ENCODE assay signal across 13 cellular contexts in the genomic region with DNA sequence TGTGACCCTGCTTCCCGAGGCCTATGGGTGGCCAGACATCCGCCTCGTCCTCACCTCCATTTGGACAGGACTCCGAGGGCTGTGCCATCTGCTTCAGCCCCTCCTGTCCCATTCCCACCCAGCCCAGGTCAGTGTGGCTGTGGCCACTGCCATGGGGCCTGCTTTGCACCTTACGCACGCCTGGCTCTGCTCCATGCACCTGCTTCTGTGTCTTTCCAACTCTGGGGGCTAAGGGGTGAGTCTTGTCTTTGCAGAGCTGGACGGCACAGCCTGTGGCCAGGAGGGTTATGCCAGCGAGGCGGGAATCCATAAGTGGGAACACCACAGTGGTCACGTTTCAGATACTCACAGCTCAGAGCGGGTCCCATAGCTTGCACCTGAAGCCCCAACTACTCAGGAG. TPM values are rescaled to one million over a fixed set of nuclear protein-coding genes. Genes with fewer than 3 reads are reported as not detected.
DNase-seq lines count a peak whose midpoint lies in the region; ATAC-seq, FAIRE-seq and TF ChIP-seq lines count a peak whose summit lies in the region.
"Had no signal": no experiment of that assay in that cellular context is flagged by ENCODE, and none has a peak within 500 bp of the region (broad histone marks: within the 10 kb centered on the region; RNA-seq: fewer than 3 reads in every experiment).

No MANE protein-coding gene starts in this region.

- POLR2A ChIA-PET in K562 (lab: Yijun Ruan, JAX) = interaction anchor here (0.5 to 0.9 kb wide), 2 partner anchors 14 to 19 kb away, joined by 3 read pairs; no protein-coding TSS in a partner anchor

- H3K9me3 ChIP-seq in K562 (replicated peaks; ENCODE audit: control insufficient read depth, insufficient read depth, low read depth, low read length) = 0 out of 2 replicates have a peak, but pooled peaks cover 1% of the 10 kb centered on the region
- no peaks in the 10 kb centered on the region for H3K9me3 ChIP-seq in neural progenitor cell (ENCODE audit: low read depth)
- H3K9me3 ChIP-seq: BE2C had no signal

- peaks cover 2% of the 10 kb centered on the region for H3K36me3 Mint-ChIP-seq in neural progenitor cell
- peaks cover 14% of the 10 kb centered on the region for H3K36me3 Mint-ChIP-seq in stimulated activated effector memory CD8-positive, alpha-beta T cell treated with anti-CD3 and anti-CD28 coated beads, Interleukin-12 subunit alpha, Interleukin-12 subunit beta, amount 100 ng/mL, for 72 hours
- H3K36me3 Mint-ChIP-seq in activated CD4-positive, alpha-beta T cell treated with anti-CD3 and anti-CD28 coated beads, Interleukin-2, amount 10 ng/mL, durations not matched to agents 24 days and 14 days (ENCODE audit: low read depth) = peaks cover 9% of the 10 kb centered on the region

- no peak for ATAC-seq in K562
- ATAC-seq in stimulated activated effector memory CD8-positive, alpha-beta T cell treated with anti-CD3 and anti-CD28 coated beads, Interleukin-12 subunit alpha, Interleukin-12 subunit beta, amount 100 ng/mL, for 72 hours = no peak

- no peaks in the 10 kb centered on the region for H3K9me1 ChIP-seq in K562 (ENCODE audit: control insufficient read depth, insufficient read depth, low read length)

- H3K4me3 ChIP-seq in K562 = no peak overlapping the region
- H3K4me3 ChIP-seq in neural progenitor cell = no peak overlapping the region

- no peak overlapping the region for H3K4me2 ChIP-seq in K562 (ENCODE audit: insufficient read depth, low read length)
- H3K4me2 ChIP-seq in neural progenitor cell = no peak overlapping the region

- H3K27ac ChIP-seq in K562 (ENCODE audit: extremely low read depth, low read depth, low read length) = no peak overlapping the region
- no peak overlapping the region for H3K27ac ChIP-seq in neural progenitor cell
- H3K27ac ChIP-seq: C4-2B had no signal

- no peak overlapping the region for H3K4me3 Mint-ChIP-seq in neural progenitor cell
- H3K4me3 Mint-ChIP-seq in stimulated activated effector memory CD8-positive, alpha-beta T cell treated with anti-CD3 and anti-CD28 coated beads, Interleukin-12 subunit alpha, Interleukin-12 subunit beta, amount 100 ng/mL, for 72 hours = no peak overlapping the region
- no peak overlapping the region for H3K4me3 Mint-ChIP-seq in activated CD4-positive, alpha-beta T cell treated with anti-CD3 and anti-CD28 coated beads, Interleukin-2, amount 10 ng/mL, durations not matched to agents 24 days and 14 days
- H3K4me3 Mint-ChIP-seq: CD4-positive, alpha-beta memory T cell had no signal

- in situ Hi-C loops in K562 (cut with MboI) = no loop called here

- H3K27me3 ChIP-seq in K562 (ENCODE audit: control insufficient read depth in 2 of 2, insufficient read depth in 2 of 2, low read length in 2 of 2) (no peaks in the 10 kb centered on the region), neural progenitor cell (no peaks in the 10 kb centered on the region)
- H3K27me3 ChIP-seq: BE2C had no signal

- FAIRE-seq in K562 (lab: Jason Lieb, UNC) = no peak
- FAIRE-seq: A204.1 had no signal

- no peaks in the 10 kb centered on the region for H3F3A ChIP-seq in neural progenitor cell (ENCODE audit: low read depth)

- intact Hi-C loops in K562 (cut with micrococcal nuclease) = no loop called here
- intact Hi-C loops in activated CD4-positive, alpha-beta T cell treated with anti-CD3 and anti-CD28 coated beads, Interleukin-2, amount 10 ng/mL, durations not matched to agents 24 days and 14 days (cut with micrococcal nuclease) = no loop called here

- H2AFZ ChIP-seq in K562 (ENCODE audit: low read depth, low read length) (no peak overlapping the region), neural progenitor cell (replicated peaks) (no peak overlapping the region)

- H3K9me3 Mint-ChIP-seq in neural progenitor cell = no peaks in the 10 kb centered on the region
- H3K9me3 Mint-ChIP-seq in stimulated activated effector memory CD8-positive, alpha-beta T cell treated with anti-CD3 and anti-CD28 coated beads, Interleukin-12 subunit alpha, Interleukin-12 subunit beta, amount 100 ng/mL, for 72 hours = no peaks in the 10 kb centered on the region
- H3K9me3 Mint-ChIP-seq in activated CD4-positive, alpha-beta T cell treated with anti-CD3 and anti-CD28 coated beads, Interleukin-2, amount 10 ng/mL, durations not matched to agents 24 days and 14 days = no peaks in the 10 kb centered on the region
- H3K9me3 Mint-ChIP-seq: CD4-positive, alpha-beta memory T cell had no signal

- peaks cover 0 to 22% of the 10 kb centered on the region in 2 experiments; a peak in 2 of 5 replicates for H3K4me1 ChIP-seq in K562 (replicated peaks in 1 of 2; ENCODE audit: control insufficient read depth in 2 of 2, insufficient read depth in 2 of 2, low read length in 2 of 2)
- H3K4me1 ChIP-seq in neural progenitor cell = no peaks in the 10 kb centered on the region
- H3K4me1 ChIP-seq: BE2C had no signal

- CTCF ChIA-PET in K562 (lab: Yijun Ruan, JAX; ENCODE audit: low intra/inter-chr PET ratio) = no interaction called here

- H3K36me3 ChIP-seq in K562 (ENCODE audit: control insufficient read depth, insufficient read depth, low read length) (peaks cover 49% of the 10 kb centered on the region; the same call in 2 of the 3 replicates), neural progenitor cell (no peaks in the 10 kb centered on the region)

- no peaks in the 10 kb centered on the region for H4K20me1 ChIP-seq in K562 (replicated peaks; ENCODE audit: control insufficient read depth, insufficient read depth, low read length)
- peaks cover 7% of the 10 kb centered on the region for H4K20me1 ChIP-seq in neural progenitor cell (ENCODE audit: low read depth)

- H3K4me1 Mint-ChIP-seq in neural progenitor cell = no peaks in the 10 kb centered on the region
- H3K4me1 Mint-ChIP-seq in stimulated activated effector memory CD8-positive, alpha-beta T cell treated with anti-CD3 and anti-CD28 coated beads, Interleukin-12 subunit alpha, Interleukin-12 subunit beta, amount 100 ng/mL, for 72 hours = peaks cover 5% of the 10 kb centered on the region
- H3K4me1 Mint-ChIP-seq in activated CD4-positive, alpha-beta T cell treated with anti-CD3 and anti-CD28 coated beads, Interleukin-2, amount 10 ng/mL, durations not matched to agents 24 days and 14 days = peaks cover 2% of the 10 kb centered on the region

- no peak for TF ChIP-seq EP300 in K562 (IDR thresholded peaks at IDR 0.05; ENCODE audit: low read length)

- TF ChIP-seq RAD21 in K562 (CRISPR knock-in tag; conservative IDR thresholded peaks at IDR 0.05 in 1 of 2, IDR thresholded peaks at IDR 0.05 in 1 of 2) = no peak

- no peaks in the 10 kb centered on the region for H3K79me2 ChIP-seq in K562 (ENCODE audit: control insufficient read depth, insufficient read depth, low read length)
- no peaks in the 10 kb centered on the region for H3K79me2 ChIP-seq in neural progenitor cell (ENCODE audit: low read depth)

- no peak for TF ChIP-seq CTCF in K562 (IDR thresholded peaks at IDR 0.05 in 2 of 3, conservative IDR thresholded peaks at IDR 0.05 in 1 of 3; ENCODE audit: insufficient read depth in 2 of 3, low read depth in 1 of 3, low read length in 3 of 3)
- no peak for TF ChIP-seq CTCF in neural progenitor cell (IDR thresholded peaks at IDR 0.05)

- TF ChIP-seq POLR2A in K562 (conservative IDR thresholded peaks at IDR 0.05) = 0 out of 2 replicates have a peak, but pooled peaks have one; percentile 4

- H3K27ac Mint-ChIP-seq in neural progenitor cell = peak overlapping the region; percentile 74
- H3K27ac Mint-ChIP-seq in stimulated activated effector memory CD8-positive, alpha-beta T cell treated with anti-CD3 and anti-CD28 coated beads, Interleukin-12 subunit alpha, Interleukin-12 subunit beta, amount 100 ng/mL, for 72 hours = peak overlapping the region; percentile 20
- H3K27ac Mint-ChIP-seq in activated CD4-positive, alpha-beta T cell treated with anti-CD3 and anti-CD28 coated beads, Interleukin-2, amount 10 ng/mL, durations not matched to agents 24 days and 14 days = no peak overlapping the region
- H3K27ac Mint-ChIP-seq: CD4-positive, alpha-beta memory T cell had no signal

- H3K9ac ChIP-seq in K562 (ENCODE audit: insufficient read depth in 1 of 2, low read depth in 2 of 2, low read length in 2 of 2) (peak overlapping the region in 1 of 2 experiments; percentile 52; a peak in 1 of 4 replicates), neural progenitor cell (no peak overlapping the region)

- 97% methylated on average over 9 of the region's 11 CpGs for WGBS in K562 (ENCODE audit: insufficient coverage, low coverage, missing lambda C conversion rate)

- DNase-seq in GM19238 (ENCODE audit: insufficient read length, low spot score) = peak; percentile 2
- no peak for DNase-seq in K562 (ENCODE audit: extremely low read depth in 1 of 4, low spot score in 3 of 4)
- DNase-seq in neural progenitor cell (ENCODE audit: low spot score) = no peak
- DNase-seq in stimulated activated effector memory CD8-positive, alpha-beta T cell treated with anti-CD3 and anti-CD28 coated beads, Interleukin-12 subunit alpha, Interleukin-12 subunit beta, amount 100 ng/mL, for 72 hours (ENCODE audit: low spot score in 2 of 2) = no peak
- no peak for DNase-seq in DMS53 (lab: John Stamatoyannopoulos, UW)
- DNase-seq in activated CD4-positive, alpha-beta T cell treated with anti-CD3 and anti-CD28 coated beads, Interleukin-2, amount 10 ng/mL, durations not matched to agents 24 days and 14 days = no peak
- DNase-seq in NCI-H1417 (lab: John Stamatoyannopoulos, UW) = no peak
- DNase-seq: BE2C; CD4-positive, alpha-beta memory T cell; HCEC 1CT had no signal

- no TSS peak for BruUV-seq in K562 (replicated peaks; lab: Mats Ljungman, UMichigan)

- peaks cover 3% of the 10 kb centered on the region for H3K27me3 Mint-ChIP-seq in neural progenitor cell (ENCODE audit: insufficient read depth, low read depth)
- H3K27me3 Mint-ChIP-seq in activated CD4-positive, alpha-beta T cell treated with anti-CD3 and anti-CD28 coated beads, Interleukin-2, amount 10 ng/mL, durations not matched to agents 24 days and 14 days = no peaks in the 10 kb centered on the region
- H3K27me3 Mint-ChIP-seq: CD4-positive, alpha-beta memory T cell had no signal

RNA-seq across cellular contexts. Expression of a gene that starts 5.2 kb away (rescaled TPM):
- 3.7 and 5.4 TPM in 2 replicates for total RNA-seq in K562 (2011; cell fraction: chromatin; rRNA removed; ENCODE audit: low replicate concordance)
- 2.8 and 2.9 TPM in 2 replicates for total RNA-seq in K562 (2011; cell fraction: nucleolus; rRNA removed)
- total RNA-seq in K562 (2011; cell fraction: nucleoplasm; rRNA removed) = 3.2 and 4.7 TPM in 2 replicates
- total RNA-seq in K562 (2014; rRNA removed) (1.2 and 1.5 TPM in 2 replicates), K562 (2014; rRNA removed; fragmentation: Illumina TruSeq; extraction: Trizol) (1.0 and 1.4 TPM in 2 replicates), K562 (2015; rRNA removed; fragmentation: Illumina TruSeq; extraction: Trizol) (1.1 and 1.3 TPM in 2 replicates), K562 (2021) (1.3 and 1.8 TPM in 2 replicates), neural progenitor cell (ENCODE audit: low replicate concordance) (10.1 and 11.0 TPM in 2 replicates)
- polyA plus RNA-seq in K562 (2011; rRNA removed) (1.3 and 1.5 TPM in 2 replicates), K562 (2014; fragmentation: Illumina TruSeq; extraction: Trizol) (0.89 and 1.0 TPM in 2 replicates), K562 (2014; fragmentation: Nextera tagmentation; extraction: Ambion mirVana) (under 1 TPM; 0.07 to 0.31 TPM), K562 (2014; rRNA removed) (1.1 and 1.4 TPM in 2 replicates)
- 0.78 and 1.0 TPM in 2 replicates for polyA plus RNA-seq in K562 (2011; cell fraction: cytosol; rRNA removed)
- 1.5 and 2.0 TPM in 2 replicates for polyA plus RNA-seq in K562 (2011; cell fraction: nucleus; rRNA removed)
- polyA plus RNA-seq in K562 (2012) = 0.64 and 1.4 TPM in 2 replicates
- 2.5 and 3.2 TPM in 2 replicates for polyA minus RNA-seq in K562 (2011; rRNA and poly(A)+ RNA removed)
- polyA minus RNA-seq in K562 (2011; cell fraction: cytosol; rRNA and poly(A)+ RNA removed) = 0.64 and 1.5 TPM in 2 replicates
- polyA minus RNA-seq in K562 (2011; cell fraction: nucleus; rRNA and poly(A)+ RNA removed) = 0.81 and 1.3 TPM in 2 replicates
- total RNA-seq in activated CD4-positive, alpha-beta T cell treated with anti-CD3 and anti-CD28 coated beads, Interleukin-2, amount 10 ng/mL, durations not matched to agents 24 days and 14 days = 1.9 and 2.1 TPM in 2 replicates

RNA-seq across cellular contexts. Expression of a gene that starts 26.8 kb away (rescaled TPM):
- 9.7 and 21.8 TPM in 2 replicates for total RNA-seq in K562 (2011; cell fraction: chromatin; rRNA removed; ENCODE audit: low replicate concordance)
- total RNA-seq in K562 (2011; cell fraction: nucleolus; rRNA removed) = 3.2 and 3.6 TPM in 2 replicates
- total RNA-seq in K562 (2011; cell fraction: nucleoplasm; rRNA removed) = 4.7 and 5.1 TPM in 2 replicates
- total RNA-seq in K562 (2014; rRNA removed) (2.0 TPM in 2 replicates), K562 (2014; rRNA removed; fragmentation: Illumina TruSeq; extraction: Trizol) (6.0 and 6.8 TPM in 2 replicates), K562 (2015; rRNA removed; fragmentation: Illumina TruSeq; extraction: Trizol) (3.2 and 3.6 TPM in 2 replicates), K562 (2021) (4.0 and 5.4 TPM in 2 replicates), neural progenitor cell (ENCODE audit: low replicate concordance) (14.6 and 18.8 TPM in 2 replicates)
- polyA plus RNA-seq in K562 (2011; rRNA removed) (6.7 and 7.5 TPM in 2 replicates), K562 (2014; fragmentation: Illumina TruSeq; extraction: Trizol) (4.6 and 5.4 TPM in 2 replicates), K562 (2014; fragmentation: Nextera tagmentation; extraction: Ambion mirVana) (1 to 10 TPM; 4.4 to 6.1 TPM), K562 (2014; rRNA removed) (3.0 and 3.4 TPM in 2 replicates)
- 1.5 and 3.4 TPM in 2 replicates for polyA plus RNA-seq in K562 (2011; cell fraction: cytosol; rRNA removed)
- polyA plus RNA-seq in K562 (2011; cell fraction: nucleus; rRNA removed) = 3.6 and 6.2 TPM in 2 replicates
- polyA plus RNA-seq in K562 (2012) = 2.5 and 3.1 TPM in 2 replicates
- polyA minus RNA-seq in K562 (2011; rRNA and poly(A)+ RNA removed) = 15.0 and 23.3 TPM in 2 replicates
- polyA minus RNA-seq in K562 (2011; cell fraction: cytosol; rRNA and poly(A)+ RNA removed) = 3.5 and 4.8 TPM in 2 replicates
- polyA minus RNA-seq in K562 (2011; cell fraction: nucleus; rRNA and poly(A)+ RNA removed) = 1.6 and 6.4 TPM in 2 replicates
- total RNA-seq in activated CD4-positive, alpha-beta T cell treated with anti-CD3 and anti-CD28 coated beads, Interleukin-2, amount 10 ng/mL, durations not matched to agents 24 days and 14 days = 0.90 and 0.98 TPM in 2 replicates

RNA-seq across cellular contexts. Expression of a gene that starts 29.1 kb away (rescaled TPM):
- total RNA-seq in K562 (2011; cell fraction: chromatin; rRNA removed; ENCODE audit: low replicate concordance) = 161 and 433 TPM in 2 replicates
- 163 and 178 TPM in 2 replicates for total RNA-seq in K562 (2011; cell fraction: nucleolus; rRNA removed)
- 128 and 148 TPM in 2 replicates for total RNA-seq in K562 (2011; cell fraction: nucleoplasm; rRNA removed)
- total RNA-seq in K562 (2014; rRNA removed) (255 and 325 TPM in 2 replicates), K562 (2014; rRNA removed; fragmentation: Illumina TruSeq; extraction: Trizol) (43.6 and 58.2 TPM in 2 replicates), K562 (2015; rRNA removed; fragmentation: Illumina TruSeq; extraction: Trizol) (97.6 and 106 TPM in 2 replicates), K562 (2021) (193 and 203 TPM in 2 replicates), neural progenitor cell (ENCODE audit: low replicate concordance) (105 and 222 TPM in 2 replicates)
- polyA plus RNA-seq in K562 (2011; rRNA removed) (96.1 and 122 TPM in 2 replicates), K562 (2014; fragmentation: Illumina TruSeq; extraction: Trizol) (77.3 and 106 TPM in 2 replicates), K562 (2014; fragmentation: Nextera tagmentation; extraction: Ambion mirVana) (1 to 10 TPM; 1.3 to 2.0 TPM), K562 (2014; rRNA removed) (174 and 181 TPM in 2 replicates)
- 93.4 and 185 TPM in 2 replicates for polyA plus RNA-seq in K562 (2011; cell fraction: cytosol; rRNA removed)
- polyA plus RNA-seq in K562 (2011; cell fraction: nucleus; rRNA removed) = 299 and 377 TPM in 2 replicates
- 128 and 152 TPM in 2 replicates for polyA plus RNA-seq in K562 (2012)
- 65.6 and 91.6 TPM in 2 replicates for polyA minus RNA-seq in K562 (2011; rRNA and poly(A)+ RNA removed)
- polyA minus RNA-seq in K562 (2011; cell fraction: cytosol; rRNA and poly(A)+ RNA removed) = 90.0 and 90.6 TPM in 2 replicates
- polyA minus RNA-seq in K562 (2011; cell fraction: nucleus; rRNA and poly(A)+ RNA removed) = 35.1 and 68.2 TPM in 2 replicates
- total RNA-seq in activated CD4-positive, alpha-beta T cell treated with anti-CD3 and anti-CD28 coated beads, Interleukin-2, amount 10 ng/mL, durations not matched to agents 24 days and 14 days = 200 and 207 TPM in 2 replicates

RNA-seq across cellular contexts. Expression of a gene that starts 31.4 kb away (rescaled TPM):
- 53.5 and 114 TPM in 2 replicates for total RNA-seq in K562 (2011; cell fraction: chromatin; rRNA removed; ENCODE audit: low replicate concordance)
- total RNA-seq in K562 (2011; cell fraction: nucleolus; rRNA removed) = 73.2 and 78.7 TPM in 2 replicates
- 57.0 and 59.8 TPM in 2 replicates for total RNA-seq in K562 (2011; cell fraction: nucleoplasm; rRNA removed)
- total RNA-seq in K562 (2014; rRNA removed) (73.2 and 106 TPM in 2 replicates), K562 (2014; rRNA removed; fragmentation: Illumina TruSeq; extraction: Trizol) (16.2 and 18.1 TPM in 2 replicates), K562 (2015; rRNA removed; fragmentation: Illumina TruSeq; extraction: Trizol) (49.9 and 50.8 TPM in 2 replicates), K562 (2021) (106 and 110 TPM in 2 replicates), neural progenitor cell (ENCODE audit: low replicate concordance) (30.9 and 75.4 TPM in 2 replicates)
- polyA plus RNA-seq in K562 (2011; rRNA removed) (44.5 and 67.3 TPM in 2 replicates), K562 (2014; fragmentation: Illumina TruSeq; extraction: Trizol) (72.3 and 101 TPM in 2 replicates), K562 (2014; fragmentation: Nextera tagmentation; extraction: Ambion mirVana) (1 to 10 TPM; 1.4 to 4.8 TPM), K562 (2014; rRNA removed) (87.3 and 89.9 TPM in 2 replicates)
- 73.0 and 146 TPM in 2 replicates for polyA plus RNA-seq in K562 (2011; cell fraction: cytosol; rRNA removed)
- polyA plus RNA-seq in K562 (2011; cell fraction: nucleus; rRNA removed) = 65.8 and 104 TPM in 2 replicates
- 77.3 and 87.1 TPM in 2 replicates for polyA plus RNA-seq in K562 (2012)
- 10.3 and 19.1 TPM in 2 replicates for polyA minus RNA-seq in K562 (2011; rRNA and poly(A)+ RNA removed)
- polyA minus RNA-seq in K562 (2011; cell fraction: cytosol; rRNA and poly(A)+ RNA removed) = 38.4 and 40.7 TPM in 2 replicates
- 17.5 and 20.0 TPM in 2 replicates for polyA minus RNA-seq in K562 (2011; cell fraction: nucleus; rRNA and poly(A)+ RNA removed)
- 73.3 and 76.9 TPM in 2 replicates for total RNA-seq in activated CD4-positive, alpha-beta T cell treated with anti-CD3 and anti-CD28 coated beads, Interleukin-2, amount 10 ng/mL, durations not matched to agents 24 days and 14 days

RNA-seq across cellular contexts. Expression of a gene that starts 52.7 kb away (rescaled TPM):
- not detected in 2 replicates for total RNA-seq in K562 (2011; cell fraction: chromatin; rRNA removed; ENCODE audit: low replicate concordance)
- total RNA-seq in K562 (2011; cell fraction: nucleolus; rRNA removed) = not detected in 2 replicates
- total RNA-seq in K562 (2011; cell fraction: nucleoplasm; rRNA removed) = 0.08 TPM in 1 of 2 replicates, not detected in the other
- 0.12 and 0.36 TPM in 2 replicates for total RNA-seq in K562 (2014; rRNA removed)
- 0.03 and 0.33 TPM in 2 replicates for total RNA-seq in K562 (2014; rRNA removed; fragmentation: Illumina TruSeq; extraction: Trizol)
- 0.11 TPM in 1 of 2 replicates, not detected in the other for total RNA-seq in K562 (2015; rRNA removed; fragmentation: Illumina TruSeq; extraction: Trizol)
- 0.11 TPM in 1 of 2 replicates, not detected in the other for total RNA-seq in K562 (2021)
- polyA plus RNA-seq in K562 (2011; rRNA removed) = not detected in 2 replicates
- not detected in 2 replicates for polyA plus RNA-seq in K562 (2011; cell fraction: cytosol; rRNA removed)
- polyA plus RNA-seq in K562 (2011; cell fraction: nucleus; rRNA removed) = not detected in 2 replicates
- 0.03 and 0.04 TPM in 2 replicates for polyA plus RNA-seq in K562 (2012)
- polyA plus RNA-seq in K562 (2014; fragmentation: Illumina TruSeq; extraction: Trizol) = 0.01 and 0.06 TPM in 2 replicates
- under 1 TPM; 0.01 to 0.10 TPM for polyA plus RNA-seq in K562 (2014; fragmentation: Nextera tagmentation; extraction: Ambion mirVana)
- polyA plus RNA-seq in K562 (2014; rRNA removed) = 0.08 and 0.09 TPM in 2 replicates
- 0.07 TPM in 1 of 2 replicates, not detected in the other for polyA minus RNA-seq in K562 (2011; rRNA and poly(A)+ RNA removed)
- polyA minus RNA-seq in K562 (2011; cell fraction: cytosol; rRNA and poly(A)+ RNA removed) = not detected in 2 replicates
- not detected in 2 replicates for polyA minus RNA-seq in K562 (2011; cell fraction: nucleus; rRNA and poly(A)+ RNA removed)
- 0.25 TPM in 1 of 2 replicates, not detected in the other for total RNA-seq in neural progenitor cell (ENCODE audit: low replicate concordance)
- not detected in 2 replicates for total RNA-seq in activated CD4-positive, alpha-beta T cell treated with anti-CD3 and anti-CD28 coated beads, Interleukin-2, amount 10 ng/mL, durations not matched to agents 24 days and 14 days
- total RNA-seq: CD4-positive, alpha-beta memory T cell; H4 had no signal
- polyA plus RNA-seq: CD4-positive, alpha-beta memory T cell had no signal
